Comparison of ENCODE assay signal across 10 cellular contexts in genomic region chr1:109788695-109789521, GRCh38. TPM values are rescaled to one million over a fixed set of nuclear protein-coding genes. Genes with fewer than 3 reads are reported as not detected.
DNase-seq lines count a peak whose midpoint lies in the region; ATAC-seq, FAIRE-seq and TF ChIP-seq lines count a peak whose summit lies in the region.
"Had no signal": no experiment of that assay in that cellular context is flagged by ENCODE, and none has a peak within 500 bp of the region (broad histone marks: within the 10 kb centered on the region; RNA-seq: fewer than 3 reads in every experiment).

No MANE protein-coding gene starts in this region.

- intact Hi-C loops in Caco-2 (cut with micrococcal nuclease; ENCODE audit: unreplicated experiment), result loop anchor here (5.0 kb wide), 1 partner anchor 88 kb away; no protein-coding TSS in a partner anchor
- intact Hi-C loops in activated T-helper 2 cell treated with anti-CD3 and anti-CD28 coated beads, Interferon-gamma antibody, Interleukin-2, Interleukin-4, amounts not matched to agents 10 μg/mL and 5 μg/mL and 100 μg/mL, durations not matched to agents 14 hours and 24 hours and 36 hours (cut with micrococcal nuclease), result no loop called here

- H3K9ac ChIP-seq in mesendoderm (ENCODE audit: low read length), result no peak overlapping the region

- no peak overlapping the region for H2BK15ac ChIP-seq in mesendoderm (replicated peaks; ENCODE audit: low read depth)

- no peak for ATAC-seq in GM21576 (IDR thresholded peaks at IDR 0.05; ENCODE audit: unreplicated experiment)
- ATAC-seq: gastrocnemius medialis had no signal

- H3K36me3 ChIP-seq in Caco-2 (ENCODE audit: control insufficient read depth, insufficient read depth, low read length) (no peaks in the 10 kb centered on the region), mesendoderm (ENCODE audit: control insufficient read depth, insufficient read depth, low read length) (no peaks in the 10 kb centered on the region)
- H3K36me3 ChIP-seq: gastrocnemius medialis had no signal

- H3K4ac ChIP-seq in mesendoderm (ENCODE audit: low read depth, low read length), result no peak overlapping the region

- H3K4me1 ChIP-seq in Caco-2 (peaks cover 13% of the 10 kb centered on the region), mesendoderm (ENCODE audit: control insufficient read depth, low read depth, low read length) (peaks cover 17% of the 10 kb centered on the region)

- no peaks in the 10 kb centered on the region for H3K27me3 Mint-ChIP-seq in Caco-2 (ENCODE audit: insufficient read depth, unreplicated experiment)
- no peaks in the 10 kb centered on the region for H3K27me3 Mint-ChIP-seq in activated T-helper 2 cell treated with anti-CD3 and anti-CD28 coated beads, Interferon-gamma antibody, Interleukin-2, Interleukin-4, amounts not matched to agents 10 μg/mL and 5 μg/mL and 100 μg/mL, durations not matched to agents 14 hours and 24 hours and 36 hours (ENCODE audit: low read depth)

- H4K5ac ChIP-seq in mesendoderm (ENCODE audit: low read length), result no peak overlapping the region

- no TSS peak for BruUV-seq in Caco-2 (replicated peaks; lab: Mats Ljungman, UMichigan)

- H3K4me3 ChIP-seq in Caco-2 (ENCODE audit: low read depth, low read length) (no peak overlapping the region), mesendoderm (ENCODE audit: low read length) (no peak overlapping the region)
- H3K4me3 ChIP-seq: gastrocnemius medialis had no signal

- H3K27ac Mint-ChIP-seq in Caco-2 (ENCODE audit: unreplicated experiment), result no peak overlapping the region
- H3K27ac Mint-ChIP-seq in activated T-helper 2 cell treated with anti-CD3 and anti-CD28 coated beads, Interferon-gamma antibody, Interleukin-2, Interleukin-4, amounts not matched to agents 10 μg/mL and 5 μg/mL and 100 μg/mL, durations not matched to agents 14 hours and 24 hours and 36 hours, result peak overlapping the region; percentile 97

- peak; percentile 38 to 42 for TF ChIP-seq CTCF in Caco-2 (IDR thresholded peaks at IDR 0.05; ENCODE audit: insufficient read depth in 1 of 2, low read depth in 1 of 2, low read length in 1 of 2, severe bottlenecking in 1 of 2, unreplicated experiment in 1 of 2)

- H3K9me3 Mint-ChIP-seq in Caco-2 (ENCODE audit: unreplicated experiment), result no peaks in the 10 kb centered on the region
- H3K9me3 Mint-ChIP-seq in activated T-helper 2 cell treated with anti-CD3 and anti-CD28 coated beads, Interferon-gamma antibody, Interleukin-2, Interleukin-4, amounts not matched to agents 10 μg/mL and 5 μg/mL and 100 μg/mL, durations not matched to agents 14 hours and 24 hours and 36 hours, result no peaks in the 10 kb centered on the region

- H3K4me3 Mint-ChIP-seq in Caco-2 (ENCODE audit: unreplicated experiment), result no peak overlapping the region
- no peak overlapping the region for H3K4me3 Mint-ChIP-seq in activated T-helper 2 cell treated with anti-CD3 and anti-CD28 coated beads, Interferon-gamma antibody, Interleukin-2, Interleukin-4, amounts not matched to agents 10 μg/mL and 5 μg/mL and 100 μg/mL, durations not matched to agents 14 hours and 24 hours and 36 hours (ENCODE audit: low read depth)

- no peaks in the 10 kb centered on the region for H3K79me2 ChIP-seq in mesendoderm (ENCODE audit: control insufficient read depth, insufficient read depth, low read length)

- H4K8ac ChIP-seq in mesendoderm (ENCODE audit: low read depth, low read length), result no peak overlapping the region

- no peaks in the 10 kb centered on the region for H3K36me3 Mint-ChIP-seq in Caco-2 (ENCODE audit: insufficient read depth, unreplicated experiment)
- peaks cover 4% of the 10 kb centered on the region for H3K36me3 Mint-ChIP-seq in activated T-helper 2 cell treated with anti-CD3 and anti-CD28 coated beads, Interferon-gamma antibody, Interleukin-2, Interleukin-4, amounts not matched to agents 10 μg/mL and 5 μg/mL and 100 μg/mL, durations not matched to agents 14 hours and 24 hours and 36 hours (ENCODE audit: low read depth)

- no peak overlapping the region for H2BK120ac ChIP-seq in mesendoderm (ENCODE audit: low read depth, low read length)

- no peak overlapping the region for H3K18ac ChIP-seq in mesendoderm (ENCODE audit: low read length)

- FAIRE-seq in RCC 7860 (lab: Jason Lieb, UNC), result no peak

- no peak overlapping the region for H3K23ac ChIP-seq in mesendoderm (ENCODE audit: low read length)

- H3K27me3 ChIP-seq in Caco-2 (replicated peaks; ENCODE audit: control insufficient read depth, insufficient read depth, low read length) (no peaks in the 10 kb centered on the region), mesendoderm (ENCODE audit: insufficient read depth, low read length, poor library complexity) (no peaks in the 10 kb centered on the region)
- H3K27me3 ChIP-seq: gastrocnemius medialis had no signal

- no peak overlapping the region for H3K4me2 ChIP-seq in mesendoderm (ENCODE audit: low read length)

- H3K4me1 Mint-ChIP-seq in Caco-2 (ENCODE audit: low read depth, unreplicated experiment), result peaks cover 7% of the 10 kb centered on the region
- peaks cover 67% of the 10 kb centered on the region for H3K4me1 Mint-ChIP-seq in activated T-helper 2 cell treated with anti-CD3 and anti-CD28 coated beads, Interferon-gamma antibody, Interleukin-2, Interleukin-4, amounts not matched to agents 10 μg/mL and 5 μg/mL and 100 μg/mL, durations not matched to agents 14 hours and 24 hours and 36 hours (ENCODE audit: low read depth)

- no peak overlapping the region for H2AK5ac ChIP-seq in mesendoderm (ENCODE audit: low read length)

- no CpG with 5 or more reads among the region's 9 CpGs for WGBS in mesendoderm (ENCODE audit: extremely low coverage, insufficient coverage, low lambda C conversion rate)

- no peaks in the 10 kb centered on the region for H3K79me1 ChIP-seq in mesendoderm (ENCODE audit: low read length)

- in situ Hi-C loops in KBM-7 (cut with MboI; ENCODE audit: low pct_unique_long_range_greater_than_20kb, low sequenced_read_pairs), result no loop called here

- no peaks in the 10 kb centered on the region for H3K9me3 ChIP-seq in Caco-2
- H3K9me3 ChIP-seq: gastrocnemius medialis had no signal

- POLR2A ChIA-PET in Caco-2 (lab: Charles Lee), result no interaction called here

- H3K56ac ChIP-seq in mesendoderm (ENCODE audit: low read length), result no peak overlapping the region

- CTCF ChIA-PET in Caco-2 (lab: Charles Lee), result interaction anchor here (0.6 to 1.5 kb wide), 8 partner anchors 11 to 247 kb away, joined by 3 to 4 read pairs (median 4); partner anchors contain the start of gene AHCYL1

- no peak overlapping the region for H3K27ac ChIP-seq in mesendoderm (ENCODE audit: low read depth, low read length)
- H3K27ac ChIP-seq: gastrocnemius medialis had no signal

- peak in 1 of 2 experiments; percentile 30 for DNase-seq in Caco-2
- DNase-seq in KBM-7, result peak; percentile 67
- no peak for DNase-seq in activated T-helper 2 cell treated with anti-CD3 and anti-CD28 coated beads, Interferon-gamma antibody, Interleukin-2, Interleukin-4, amounts not matched to agents 10 μg/mL and 5 μg/mL and 100 μg/mL, durations not matched to agents 14 hours and 24 hours and 36 hours (ENCODE audit: low spot score)
- peak; percentile 85 for DNase-seq in mesendoderm
- DNase-seq in NCI-H446 (lab: John Stamatoyannopoulos, UW), result no peak
- no peak for DNase-seq in AG08396 (ENCODE audit: low spot score)
- DNase-seq in RCC 7860 (ENCODE audit: low spot score), result no peak

- no peak overlapping the region for H2BK5ac ChIP-seq in mesendoderm (ENCODE audit: low read length)

RNA-seq across cellular contexts. Expression of gene EPS8L3, which starts 25.2 kb away (rescaled TPM):
- total RNA-seq in Caco-2 (2022), result 15.3 and 18.5 TPM in 2 replicates
- total RNA-seq in activated T-helper 2 cell treated with anti-CD3 and anti-CD28 coated beads, Interferon-gamma antibody, Interleukin-2, Interleukin-4, amounts not matched to agents 10 μg/mL and 5 μg/mL and 100 μg/mL, durations not matched to agents 14 hours and 24 hours and 36 hours, result not detected in 2 replicates
- polyA plus RNA-seq in mesendoderm (2013, experiment 1 of 2), result not detected
- polyA plus RNA-seq in mesendoderm (2013, experiment 2 of 2), result not detected
- total RNA-seq: M059J had no signal

RNA-seq across cellular contexts. Expression of gene GSTM3, which starts 48.1 kb away (rescaled TPM):
- total RNA-seq in Caco-2 (2022), result 8.9 and 10.6 TPM in 2 replicates
- 11.2 and 13.6 TPM in 2 replicates for total RNA-seq in activated T-helper 2 cell treated with anti-CD3 and anti-CD28 coated beads, Interferon-gamma antibody, Interleukin-2, Interleukin-4, amounts not matched to agents 10 μg/mL and 5 μg/mL and 100 μg/mL, durations not matched to agents 14 hours and 24 hours and 36 hours
- 6.4 TPM for polyA plus RNA-seq in mesendoderm (2013, experiment 1 of 2)
- 6.1 TPM for polyA plus RNA-seq in mesendoderm (2013, experiment 2 of 2)

Comparison
In these comparisons a context has a peak if more than half of its experiments do, and no peak if none do; other contexts are left out.
1. DNase-seq: peak in KBM-7 (single experiment) and mesendoderm (single experiment); none in activated T-helper 2 cell treated with anti-CD3 and anti-CD28 coated beads, Interferon-gamma antibody, Interleukin-2, Interleukin-4, amounts not matched to agents 10 μg/mL and 5 μg/mL and 100 μg/mL, durations not matched to agents 14 hours and 24 hours and 36 hours (single experiment), NCI-H446 (0 of 2), AG08396 (single experiment) and RCC 7860 (single experiment).
2. RNA of gene EPS8L3, which starts 25.2 kb away (total RNA-seq): 15.3 to 18.5 TPM in Caco-2; not detected in activated T-helper 2 cell treated with anti-CD3 and anti-CD28 coated beads, Interferon-gamma antibody, Interleukin-2, Interleukin-4, amounts not matched to agents 10 μg/mL and 5 μg/mL and 100 μg/mL, durations not matched to agents 14 hours and 24 hours and 36 hours; every median in the first group is over 10 times any median in the second.